36 cellular contexts compared by ENCODE assay signal in the genomic region with DNA sequence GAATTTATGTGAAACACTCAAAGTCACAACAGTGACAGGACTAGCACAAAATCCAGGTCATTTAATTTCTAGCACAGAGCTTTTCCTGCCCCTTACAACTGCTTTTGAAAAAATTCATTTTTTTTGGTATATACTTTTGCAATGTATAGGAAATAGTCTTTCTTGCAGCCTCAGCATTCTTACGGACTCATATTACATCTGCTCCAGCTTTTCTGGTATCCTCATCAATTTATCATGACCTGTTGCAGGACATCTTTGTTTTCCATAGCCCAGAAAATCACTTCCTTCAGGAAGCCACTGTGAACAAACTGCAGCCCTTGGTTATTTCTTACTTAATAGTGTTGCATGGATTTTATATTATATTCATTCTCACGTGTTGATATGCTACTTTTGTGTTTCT.
"Had no signal": no experiment of that assay in that cellular context is flagged by ENCODE, and none has a peak within 500 bp of the region (broad histone marks: within the 10 kb centered on the region; RNA-seq: fewer than 3 reads in every experiment).

No MANE protein-coding gene starts in this region.

- H3K4me1 ChIP-seq: adrenal gland, body of pancreas, breast epithelium had no signal

- H3K36me3 ChIP-seq: adrenal gland, brain microvascular endothelial cell, breast epithelium had no signal

- H3K4me3 ChIP-seq: adrenal gland, body of pancreas, breast epithelium had no signal

- H3K36me3 Mint-ChIP-seq: activated CD4-positive, alpha-beta memory T cell treated with anti-CD3 and anti-CD28 coated beads for 36 hours; activated naive CD4-positive, alpha-beta T cell treated with anti-CD3 and anti-CD28 coated beads, Interleukin-2, amount 50 U/mL, for 72 hours; activated naive CD8-positive, alpha-beta T cell treated with anti-CD3 and anti-CD28 coated beads for 36 hours had no signal

- ATAC-seq: activated CD8-positive, alpha-beta T cell treated with anti-CD3 and anti-CD28 coated beads for 36 hours; activated naive CD4-positive, alpha-beta T cell treated with anti-CD3 and anti-CD28 coated beads, Interleukin-2, amount 50 U/mL, for 72 hours; activated T-cell treated with anti-CD3 and anti-CD28 coated beads, Interleukin-2, amount 50 U/mL, for 4 hours; activated T-cell treated with anti-CD3 and anti-CD28 coated beads, Interleukin-2, amount 50 U/mL, for 72 hours; activated T-helper 17 cell treated with anti-CD3 and anti-CD28 coated beads, Interleukin-2, amount 50 U/mL, for 72 hours; body of pancreas had no signal

- H3K27me3 Mint-ChIP-seq: activated B cell treated with CpG ODN at 0.5 μM for 24 hours; activated CD4-positive, alpha-beta memory T cell treated with anti-CD3 and anti-CD28 coated beads for 36 hours; activated CD4-positive, alpha-beta T cell treated with anti-CD3 and anti-CD28 coated beads, Interleukin-2, amount 10 ng/mL, durations not matched to agents 24 days and 14 days; activated CD8-positive, alpha-beta T cell treated with anti-CD3 and anti-CD28 coated beads for 36 hours; activated naive CD8-positive, alpha-beta T cell treated with anti-CD3 and anti-CD28 coated beads for 36 hours; activated T-helper 17 cell treated with anti-CD3 and anti-CD28 coated beads, Interleukin-2, amount 50 U/mL, for 72 hours had no signal

- H3K27ac ChIP-seq: adrenal gland, body of pancreas, brain microvascular endothelial cell, breast epithelium, VCaP had no signal

- H3K4me3 Mint-ChIP-seq: activated B cell treated with CpG ODN at 0.5 μM for 24 hours; activated CD4-positive, alpha-beta memory T cell treated with anti-CD3 and anti-CD28 coated beads for 36 hours; activated CD4-positive, alpha-beta T cell treated with anti-CD3 and anti-CD28 coated beads, Interleukin-2, amount 10 ng/mL, durations not matched to agents 24 days and 14 days; activated CD8-positive, alpha-beta T cell treated with anti-CD3 and anti-CD28 coated beads for 36 hours; activated naive CD4-positive, alpha-beta T cell treated with anti-CD3 and anti-CD28 coated beads for 36 hours; activated naive CD8-positive, alpha-beta T cell treated with anti-CD3 and anti-CD28 coated beads for 36 hours; activated T-cell treated with anti-CD3 and anti-CD28 coated beads, Interleukin-2, amount 50 U/mL, for 4 hours; activated T-cell treated with anti-CD3 and anti-CD28 coated beads, Interleukin-2, amount 50 U/mL, for 72 hours; activated T-helper 1 cell treated with anti-CD3 and anti-CD28 coated beads, Interleukin-12 subunit alpha, Interleukin-12 subunit beta, Interleukin-2, Interleukin-4 antibody, amounts not matched to agents 30 ng/mL and 10 ng/mL and 1 ng/mL, durations not matched to agents 14 hours and 24 hours and 36 hours; activated T-helper 17 cell treated with anti-CD3 and anti-CD28 coated beads, Interleukin-2, amount 50 U/mL, for 72 hours; T-helper 1 cell treated with Interleukin-12 subunit alpha and Interleukin-12 subunit beta and Interleukin-4 antibody, amounts not matched to agents 30 μg/mL and 1 μg/mL, for 36 hours; T-helper 2 cell treated with Interferon-gamma antibody and Interleukin-4, amounts not matched to agents 5 μg/mL and 100 μg/mL, for 36 hours had no signal

- H3K9me3 ChIP-seq: adrenal gland, body of pancreas, breast epithelium had no signal

- H3K27ac Mint-ChIP-seq: activated B cell treated with CpG ODN at 0.5 μM for 24 hours; activated CD4-positive, alpha-beta memory T cell treated with anti-CD3 and anti-CD28 coated beads for 36 hours; activated CD4-positive, alpha-beta T cell treated with anti-CD3 and anti-CD28 coated beads, Interleukin-2, amount 10 ng/mL, durations not matched to agents 24 days and 14 days; activated CD8-positive, alpha-beta T cell treated with anti-CD3 and anti-CD28 coated beads for 36 hours; activated naive CD4-positive, alpha-beta T cell treated with anti-CD3 and anti-CD28 coated beads for 36 hours; activated naive CD4-positive, alpha-beta T cell treated with anti-CD3 and anti-CD28 coated beads, Interleukin-2, amount 50 U/mL, for 72 hours; activated naive CD8-positive, alpha-beta T cell treated with anti-CD3 and anti-CD28 coated beads for 36 hours; activated T-cell treated with anti-CD3 and anti-CD28 coated beads, Interleukin-2, amount 50 U/mL, for 72 hours; activated T-helper 1 cell treated with anti-CD3 and anti-CD28 coated beads, Interleukin-12 subunit alpha, Interleukin-12 subunit beta, Interleukin-2, Interleukin-4 antibody, amounts not matched to agents 30 ng/mL and 10 ng/mL and 1 ng/mL, durations not matched to agents 14 hours and 24 hours and 36 hours; activated T-helper 17 cell treated with anti-CD3 and anti-CD28 coated beads, Interleukin-2, amount 50 U/mL, for 72 hours; T-helper 1 cell treated with Interleukin-12 subunit alpha and Interleukin-12 subunit beta and Interleukin-4 antibody, amounts not matched to agents 30 μg/mL and 1 μg/mL, for 36 hours; T-helper 2 cell treated with Interferon-gamma antibody and Interleukin-4, amounts not matched to agents 5 μg/mL and 100 μg/mL, for 36 hours had no signal

- H3K4me1 Mint-ChIP-seq: activated B cell treated with CpG ODN at 0.5 μM for 24 hours; activated CD4-positive, alpha-beta T cell treated with anti-CD3 and anti-CD28 coated beads, Interleukin-2, amount 10 ng/mL, durations not matched to agents 24 days and 14 days; activated naive CD8-positive, alpha-beta T cell treated with anti-CD3 and anti-CD28 coated beads for 36 hours; activated T-helper 17 cell treated with anti-CD3 and anti-CD28 coated beads, Interleukin-2, amount 50 U/mL, for 72 hours had no signal

- H3K9me3 Mint-ChIP-seq: activated CD4-positive, alpha-beta T cell treated with anti-CD3 and anti-CD28 coated beads, Interleukin-2, amount 10 ng/mL, durations not matched to agents 24 days and 14 days; activated naive CD8-positive, alpha-beta T cell treated with anti-CD3 and anti-CD28 coated beads for 36 hours; activated T-helper 1 cell treated with anti-CD3 and anti-CD28 coated beads, Interleukin-12 subunit alpha, Interleukin-12 subunit beta, Interleukin-2, Interleukin-4 antibody, amounts not matched to agents 30 ng/mL and 10 ng/mL and 1 ng/mL, durations not matched to agents 14 hours and 24 hours and 36 hours; T-helper 1 cell treated with Interleukin-12 subunit alpha and Interleukin-12 subunit beta and Interleukin-4 antibody, amounts not matched to agents 30 μg/mL and 1 μg/mL, for 36 hours; T-helper 2 cell treated with Interferon-gamma antibody and Interleukin-4, amounts not matched to agents 5 μg/mL and 100 μg/mL, for 36 hours had no signal

- DNase-seq: activated B cell treated with CpG ODN at 0.5 μM for 24 hours; activated CD4-positive, alpha-beta memory T cell treated with anti-CD3 and anti-CD28 coated beads for 36 hours; activated CD4-positive, alpha-beta T cell treated with anti-CD3 and anti-CD28 coated beads for 4 hours; activated CD4-positive, alpha-beta T cell treated with anti-CD3 and anti-CD28 coated beads, Interleukin-2, amount 10 ng/mL, durations not matched to agents 24 days and 14 days; activated CD4-positive, alpha-beta T cell treated with anti-CD3 and anti-CD28 coated beads, Interleukin-2, amount 50 U/mL, for 1 hour; activated CD4-positive, alpha-beta T cell treated with anti-CD3 and anti-CD28 coated beads, Interleukin-2, amount 50 U/mL, for 4 hours; activated CD4-positive, CD25-positive, alpha-beta regulatory T cell treated with anti-CD3 and anti-CD28 coated beads, Interleukin-2, amount 50 U/mL, for 72 hours; activated CD8-positive, alpha-beta memory T cell treated with anti-CD3 and anti-CD28 coated beads, Interleukin-2, amount 50 U/mL, for 4 hours; activated CD8-positive, alpha-beta T cell treated with anti-CD3 and anti-CD28 coated beads for 36 hours; activated effector memory CD4-positive, alpha-beta T cell treated with anti-CD3 and anti-CD28 coated beads, Interleukin-2, amount 50 U/mL, for 16 hours; activated gamma-delta T cell treated with Interleukin-2 at 50 U/mL for 16 hours; activated naive CD4-positive, alpha-beta T cell; activated naive CD4-positive, alpha-beta T cell treated with anti-CD3 and anti-CD28 coated beads for 36 hours; activated naive CD4-positive, alpha-beta T cell treated with anti-CD3 and anti-CD28 coated beads, Interleukin-2, amount 50 U/mL, for 16 hours; activated naive CD8-positive, alpha-beta T cell treated with anti-CD3 and anti-CD28 coated beads for 36 hours; activated T-cell treated with anti-CD3 and anti-CD28 coated beads for 4 hours; activated T-cell treated with anti-CD3 and anti-CD28 coated beads, Interleukin-2, amount 50 U/mL, for 1 hour; activated T-cell treated with anti-CD3 and anti-CD28 coated beads, Interleukin-2, amount 50 U/mL, for 4 hours; activated T-cell treated with anti-CD3 and anti-CD28 coated beads, Interleukin-2, amount 50 U/mL, for 72 hours; adrenal gland; amniotic stem cell; aorta; body of pancreas; brain microvascular endothelial cell; central memory CD4-positive, alpha-beta T cell; T-helper 2 cell; T-helper 9 cell had no signal

- FAIRE-seq: astrocyte, TTC549 had no signal
